ENCODE assay signal across 1 cellular context in genomic region chr10:4941540-4942330, GRCh38.
TF ChIP-seq lines count a peak whose summit lies in the region.

No MANE protein-coding gene starts in this region.

TF ChIP-seq in K562, 482 proteins besides CTCF, POLR2A, EP300 and RAD21 (continued from another document):
- TF ChIP-seq PRDM10 (IDR thresholded peaks at IDR 0.05; ENCODE audit: partially characterized antibody): peak; percentile 69
- TF ChIP-seq CGGBP1 (CRISPR knock-in tag; IDR thresholded peaks at IDR 0.05): no peak
- 0 out of 2 replicates have a peak, but pooled peaks have one; percentile 22 for TF ChIP-seq ADNP (tag; IDR thresholded peaks at IDR 0.05)
- no peak for TF ChIP-seq ZNF75A (CRISPR knock-in tag; IDR thresholded peaks at IDR 0.05)
- TF ChIP-seq VEZF1 (CRISPR knock-in tag; IDR thresholded peaks at IDR 0.05): peak; percentile 55
- peak; percentile 97 for TF ChIP-seq MAFF (IDR thresholded peaks at IDR 0.05; ENCODE audit: low read length)
- TF ChIP-seq RNF2 (IDR thresholded peaks at IDR 0.05): no peak
- TF ChIP-seq HDAC2 (IDR thresholded peaks at IDR 0.05): peak; percentile 87
- TF ChIP-seq ZBED1 (IDR thresholded peaks at IDR 0.05): no peak
- TF ChIP-seq KLF1 (tag; IDR thresholded peaks at IDR 0.05): peak; percentile 51; the same call in 1 of the 2 replicates
- TF ChIP-seq TRIM28 (IDR thresholded peaks at IDR 0.05): no peak
- no peak for TF ChIP-seq YBX1 (IDR thresholded peaks at IDR 0.05)
- no peak for TF ChIP-seq GTF2F1 (IDR thresholded peaks at IDR 0.05; ENCODE audit: low read depth, low read length)
- no peak for TF ChIP-seq ZMIZ1 (IDR thresholded peaks at IDR 0.05; ENCODE audit: low read depth in 2 of 2, low read length in 2 of 2)
- TF ChIP-seq MYC (IDR thresholded peaks at IDR 0.05; ENCODE audit: low read depth, low read length): peak; percentile 82
- no peak for TF ChIP-seq MYC (CRISPR knock-in tag; IDR thresholded peaks at IDR 0.05; ENCODE audit: borderline replicate concordance, low read depth)
- TF ChIP-seq ZNF79 (CRISPR knock-in tag; IDR thresholded peaks at IDR 0.05; ENCODE audit: low read depth): no peak
- TF ChIP-seq ZNF717 (CRISPR knock-in tag; IDR thresholded peaks at IDR 0.05): no peak
- TF ChIP-seq TCF7 (IDR thresholded peaks at IDR 0.05; ENCODE audit: borderline replicate concordance): no peak
- TF ChIP-seq CBX2 (IDR thresholded peaks at IDR 0.05; ENCODE audit: insufficient read depth, low read length, poor library complexity, severe bottlenecking): no peak
